Comparison of ENCODE assay signal across 27 cellular contexts in genomic region chr20:61123751-61124368, GRCh38.
"Had no signal": no experiment of that assay in that cellular context is flagged by ENCODE, and none has a peak within 500 bp of the region (broad histone marks: within the 10 kb centered on the region; RNA-seq: fewer than 3 reads in every experiment).

No MANE protein-coding gene starts in this region.

- H3K27ac ChIP-seq: adrenal gland, body of pancreas, colonic mucosa, dorsolateral prefrontal cortex had no signal

- H3K4me1 ChIP-seq: adrenal gland, body of pancreas, colonic mucosa had no signal

- H3K27ac Mint-ChIP-seq: activated CD4-positive, alpha-beta memory T cell treated with anti-CD3 and anti-CD28 coated beads, Interleukin-2, amount 10 ng/mL, durations not matched to agents 7 days and 5 days; activated CD4-positive, alpha-beta T cell treated with anti-CD3 and anti-CD28 coated beads, Interleukin-2, amount 10 ng/mL, durations not matched to agents 7 days and 5 days; activated naive CD4-positive, alpha-beta T cell treated with anti-CD3 and anti-CD28 coated beads, Interleukin-2, amount 10 ng/mL, durations not matched to agents 7 days and 5 days; activated T-helper 17 cell treated with anti-CD3 and anti-CD28 coated beads, Interleukin-2, amount 50 U/mL, for 72 hours; dendritic cell treated with granulocyte-macrophage colony-stimulating factor and Interleukin-4, amounts not matched to agents 40 ng/mL and 50 ng/mL, for 4 days; endodermal cell had no signal

- H3K27me3 Mint-ChIP-seq: activated CD4-positive, alpha-beta memory T cell treated with anti-CD3 and anti-CD28 coated beads, Interleukin-2, amount 10 ng/mL, durations not matched to agents 7 days and 5 days; activated CD4-positive, alpha-beta T cell treated with anti-CD3 and anti-CD28 coated beads, Interleukin-2, amount 10 ng/mL, durations not matched to agents 7 days and 5 days; activated T-helper 17 cell treated with anti-CD3 and anti-CD28 coated beads, Interleukin-2, amount 50 U/mL, for 72 hours had no signal

- H3K27me3 ChIP-seq: adrenal gland, body of pancreas, colonic mucosa had no signal

- ATAC-seq: activated naive CD4-positive, alpha-beta T cell treated with anti-CD3 and anti-CD28 coated beads, Interleukin-2, amount 50 U/mL, for 72 hours; activated T-cell treated with anti-CD3 and anti-CD28 coated beads, Interleukin-2, amount 50 U/mL, for 4 hours; activated T-helper 17 cell treated with anti-CD3 and anti-CD28 coated beads, Interleukin-2, amount 50 U/mL, for 72 hours; body of pancreas; esophagus mucosa; heart left ventricle had no signal

- H3K36me3 Mint-ChIP-seq: activated naive CD4-positive, alpha-beta T cell treated with anti-CD3 and anti-CD28 coated beads, Interleukin-2, amount 10 ng/mL, durations not matched to agents 7 days and 5 days; activated naive CD4-positive, alpha-beta T cell treated with anti-CD3 and anti-CD28 coated beads, Interleukin-2, amount 50 U/mL, for 72 hours had no signal

- H3K4me3 Mint-ChIP-seq: activated CD4-positive, alpha-beta memory T cell treated with anti-CD3 and anti-CD28 coated beads, Interleukin-2, amount 10 ng/mL, durations not matched to agents 7 days and 5 days; activated CD4-positive, alpha-beta T cell treated with anti-CD3 and anti-CD28 coated beads, Interleukin-2, amount 10 ng/mL, durations not matched to agents 7 days and 5 days; activated naive CD4-positive, alpha-beta T cell treated with anti-CD3 and anti-CD28 coated beads, Interleukin-2, amount 10 ng/mL, durations not matched to agents 7 days and 5 days; activated T-cell treated with anti-CD3 and anti-CD28 coated beads, Interleukin-2, amount 50 U/mL, for 4 hours; activated T-helper 17 cell treated with anti-CD3 and anti-CD28 coated beads, Interleukin-2, amount 50 U/mL, for 72 hours; dendritic cell treated with granulocyte-macrophage colony-stimulating factor and Interleukin-4, amounts not matched to agents 40 ng/mL and 50 ng/mL, for 4 days; endodermal cell had no signal

- H3K4me3 ChIP-seq: adrenal gland, body of pancreas, colonic mucosa, dorsolateral prefrontal cortex, heart left ventricle had no signal

- H3K9me3 ChIP-seq: adrenal gland, body of pancreas, colonic mucosa, heart left ventricle had no signal

- H3K36me3 ChIP-seq: adrenal gland, colonic mucosa, heart left ventricle had no signal

- H3K9me3 Mint-ChIP-seq: activated CD4-positive, alpha-beta memory T cell treated with anti-CD3 and anti-CD28 coated beads, Interleukin-2, amount 10 ng/mL, durations not matched to agents 7 days and 5 days; activated CD4-positive, alpha-beta T cell treated with anti-CD3 and anti-CD28 coated beads, Interleukin-2, amount 10 ng/mL, durations not matched to agents 7 days and 5 days; activated naive CD4-positive, alpha-beta T cell treated with anti-CD3 and anti-CD28 coated beads, Interleukin-2, amount 10 ng/mL, durations not matched to agents 7 days and 5 days; activated naive CD4-positive, alpha-beta T cell treated with anti-CD3 and anti-CD28 coated beads, Interleukin-2, amount 50 U/mL, for 72 hours; activated T-cell treated with anti-CD3 and anti-CD28 coated beads, Interleukin-2, amount 50 U/mL, for 4 hours; activated T-helper 17 cell treated with anti-CD3 and anti-CD28 coated beads, Interleukin-2, amount 50 U/mL, for 72 hours; dendritic cell treated with granulocyte-macrophage colony-stimulating factor and Interleukin-4, amounts not matched to agents 40 ng/mL and 50 ng/mL, for 4 days; endodermal cell had no signal

- DNase-seq: activated CD4-positive, alpha-beta memory T cell treated with anti-CD3 and anti-CD28 coated beads, Interleukin-2, amount 10 ng/mL, durations not matched to agents 7 days and 5 days; activated CD4-positive, alpha-beta T cell treated with anti-CD3 and anti-CD28 coated beads for 1 hour; activated CD4-positive, alpha-beta T cell treated with anti-CD3 and anti-CD28 coated beads for 4 hours; activated CD4-positive, alpha-beta T cell treated with anti-CD3 and anti-CD28 coated beads, Interleukin-2, amount 10 ng/mL, durations not matched to agents 7 days and 5 days; activated CD4-positive, alpha-beta T cell treated with anti-CD3 and anti-CD28 coated beads, Interleukin-2, amount 50 U/mL, for 4 hours; activated gamma-delta T cell; activated naive CD4-positive, alpha-beta T cell; activated naive CD4-positive, alpha-beta T cell treated with anti-CD3 and anti-CD28 coated beads, Interleukin-2, amount 10 ng/mL, durations not matched to agents 7 days and 5 days; activated T-cell treated with anti-CD3 and anti-CD28 coated beads, Interleukin-2, amount 50 U/mL, for 4 hours; adrenal gland; amygdala; body of pancreas; central memory CD4-positive, alpha-beta T cell; cerebellar nuclear complex; colonic mucosa; dorsolateral prefrontal cortex; effector memory CD4-positive, alpha-beta T cell; endodermal cell; foreskin fibroblast; glutamatergic neuron; heart left ventricle; T-helper 2 cell had no signal

- FAIRE-seq: frontal cortex had no signal

- H3K4me1 Mint-ChIP-seq: activated CD4-positive, alpha-beta memory T cell treated with anti-CD3 and anti-CD28 coated beads, Interleukin-2, amount 10 ng/mL, durations not matched to agents 7 days and 5 days; activated naive CD4-positive, alpha-beta T cell treated with anti-CD3 and anti-CD28 coated beads, Interleukin-2, amount 10 ng/mL, durations not matched to agents 7 days and 5 days had no signal
